ENCODE assay signal across 20 cellular contexts in the genomic region with DNA sequence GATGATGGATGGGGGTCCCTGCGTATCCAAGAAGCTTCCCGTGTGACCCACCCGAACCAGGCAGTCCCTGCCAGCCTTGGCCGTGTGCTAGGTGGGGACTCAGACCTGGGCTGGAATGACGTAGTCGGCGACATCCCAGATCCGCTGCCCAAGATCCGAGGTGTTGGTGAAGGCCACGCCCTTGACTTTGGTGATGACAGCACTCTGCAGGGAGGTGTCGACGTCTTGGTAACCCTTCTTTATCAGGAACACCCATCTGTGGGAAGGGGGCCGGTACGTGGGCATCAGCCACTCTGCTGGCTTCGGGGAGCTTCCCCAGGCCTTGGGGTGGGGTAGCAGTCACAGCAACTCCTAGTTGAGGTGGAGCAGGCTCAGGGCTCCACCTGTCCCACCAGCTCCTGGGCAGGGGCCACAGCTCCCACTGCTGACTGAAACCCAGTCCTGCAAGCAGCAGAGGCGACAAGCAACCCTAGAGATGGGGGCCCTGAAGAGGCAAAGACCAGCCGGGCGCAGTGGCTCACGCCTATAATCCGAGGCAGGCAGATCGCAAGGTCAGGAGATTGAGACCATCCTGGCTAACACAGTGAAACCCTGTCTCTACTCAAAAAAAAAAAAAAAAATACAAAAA. TPM values are rescaled to one million over a fixed set of nuclear protein-coding genes. Genes with fewer than 3 reads are reported as not detected.
DNase-seq lines count a peak whose midpoint lies in the region; ATAC-seq and TF ChIP-seq lines count a peak whose summit lies in the region.
"Had no signal": no experiment of that assay in that cellular context is flagged by ENCODE, and none has a peak within 500 bp of the region (broad histone marks: within the 10 kb centered on the region; RNA-seq: fewer than 3 reads in every experiment).

No MANE protein-coding gene starts in this region.

- peak overlapping the region; percentile 90 to 92 for H3K27ac Mint-ChIP-seq in natural killer cell treated with Interleukin-12 subunit alpha and Interleukin-12 subunit beta and Interleukin-15 and Interleukin-18, amount 100 ng/mL, for 72 hours
- H3K27ac Mint-ChIP-seq in natural killer cell = no peak overlapping the region
- H3K27ac Mint-ChIP-seq: CD4-positive, CD25-positive, alpha-beta regulatory T cell; mesothelial cell of epicardium; T-helper 2 cell treated with Interferon-gamma antibody and Interleukin-4, amounts not matched to agents 5 μg/mL and 100 μg/mL, for 36 hours had no signal

- peak overlapping the region; percentile 22; the same call in 1 of the 2 replicates for H3K4me2 ChIP-seq in OCI-LY1 (ENCODE audit: low read length)
- H3K4me2 ChIP-seq: hepatocyte had no signal

- no peak for ATAC-seq in natural killer cell treated with Interleukin-12 subunit alpha and Interleukin-12 subunit beta and Interleukin-15 and Interleukin-18, amount 100 ng/mL, for 72 hours
- ATAC-seq in natural killer cell (no peak), HG02571 (IDR thresholded peaks at IDR 0.05; ENCODE audit: unreplicated experiment) (no peak), HG03460 (IDR thresholded peaks at IDR 0.05; ENCODE audit: unreplicated experiment) (no peak), GM19328 (IDR thresholded peaks at IDR 0.05; ENCODE audit: unreplicated experiment) (no peak)
- ATAC-seq: left cardiac atrium had no signal

- no peaks in the 10 kb centered on the region for H3K27me3 Mint-ChIP-seq in natural killer cell treated with Interleukin-12 subunit alpha and Interleukin-12 subunit beta and Interleukin-15 and Interleukin-18, amount 100 ng/mL, for 72 hours
- peaks cover 0 to 8% of the 10 kb centered on the region in 2 donors for H3K27me3 Mint-ChIP-seq in natural killer cell (ENCODE audit: low read depth in 2 of 2)

- H3K36me3 Mint-ChIP-seq in natural killer cell treated with Interleukin-12 subunit alpha and Interleukin-12 subunit beta and Interleukin-15 and Interleukin-18, amount 100 ng/mL, for 72 hours = peaks cover 30% of the 10 kb centered on the region
- no peaks in the 10 kb centered on the region for H3K36me3 Mint-ChIP-seq in natural killer cell
- H3K36me3 Mint-ChIP-seq: mesothelial cell of epicardium had no signal

- H3F3A ChIP-seq in OCI-LY1 (ENCODE audit: insufficient read depth, low read length) = no peaks in the 10 kb centered on the region; the same call in 1 of the 2 replicates

- peak overlapping the region; percentile 67 for H3K4me3 Mint-ChIP-seq in natural killer cell treated with Interleukin-12 subunit alpha and Interleukin-12 subunit beta and Interleukin-15 and Interleukin-18, amount 100 ng/mL, for 72 hours
- no peak overlapping the region for H3K4me3 Mint-ChIP-seq in natural killer cell
- H3K4me3 Mint-ChIP-seq: mesothelial cell of epicardium; T-helper 2 cell treated with Interferon-gamma antibody and Interleukin-4, amounts not matched to agents 5 μg/mL and 100 μg/mL, for 36 hours had no signal

- peaks cover 23 to 40% of the 10 kb centered on the region in 2 donors for H3K4me1 Mint-ChIP-seq in natural killer cell treated with Interleukin-12 subunit alpha and Interleukin-12 subunit beta and Interleukin-15 and Interleukin-18, amount 100 ng/mL, for 72 hours (ENCODE audit: low read depth in 2 of 2)
- H3K4me1 Mint-ChIP-seq in natural killer cell = peaks cover 12 to 33% of the 10 kb centered on the region in 2 donors

- intact Hi-C loops in natural killer cell (cut with micrococcal nuclease) = loop anchor here (5.0 kb wide), 1 partner anchor 76 kb away; no protein-coding TSS in a partner anchor

- H4K20me1 ChIP-seq in OCI-LY1 (ENCODE audit: insufficient read depth, low read length) = no peaks in the 10 kb centered on the region

- TF ChIP-seq CTCF in natural killer cell (IDR thresholded peaks at IDR 0.05) = no peak
- peak; percentile 15; the same call in 1 of the 2 replicates for TF ChIP-seq CTCF in OCI-LY1 (IDR thresholded peaks at IDR 0.05; ENCODE audit: low read length)

- no peaks in the 10 kb centered on the region for H3K9me3 ChIP-seq in OCI-LY1 (ENCODE audit: low read length)
- H3K9me3 ChIP-seq: upper lobe of left lung had no signal

- no peaks in the 10 kb centered on the region for H3K9me2 ChIP-seq in OCI-LY1 (ENCODE audit: low read depth, low read length)

- H3K36me3 ChIP-seq in OCI-LY1 (ENCODE audit: insufficient read depth, low read length) = peaks cover 5% of the 10 kb centered on the region; the same call in 1 of the 2 replicates
- H3K36me3 ChIP-seq: upper lobe of left lung had no signal

- no peak overlapping the region for H3K4me3 ChIP-seq in OCI-LY1 (ENCODE audit: low read depth, low read length, poor library complexity, severe bottlenecking)
- H3K4me3 ChIP-seq: hepatocyte, upper lobe of left lung had no signal

- no peaks in the 10 kb centered on the region for H3K9me3 Mint-ChIP-seq in natural killer cell treated with Interleukin-12 subunit alpha and Interleukin-12 subunit beta and Interleukin-15 and Interleukin-18, amount 100 ng/mL, for 72 hours
- no peaks in the 10 kb centered on the region for H3K9me3 Mint-ChIP-seq in natural killer cell
- H3K9me3 Mint-ChIP-seq: CD4-positive, CD25-positive, alpha-beta regulatory T cell; mesothelial cell of epicardium; T-helper 2 cell treated with Interferon-gamma antibody and Interleukin-4, amounts not matched to agents 5 μg/mL and 100 μg/mL, for 36 hours had no signal

- H3K9ac ChIP-seq in OCI-LY1 (ENCODE audit: low read length) = no peak overlapping the region

- H3K4me1 ChIP-seq in OCI-LY1 (ENCODE audit: insufficient read depth, low read length, severe bottlenecking) = peaks cover 62% of the 10 kb centered on the region

- no peak for DNase-seq in natural killer cell treated with Interleukin-12 subunit alpha and Interleukin-12 subunit beta and Interleukin-15 and Interleukin-18, amount 100 ng/mL, for 72 hours (ENCODE audit: low spot score)
- DNase-seq in natural killer cell = no peak
- DNase-seq in iPS-NIHi11 (ENCODE audit: low spot score) = peak; percentile 43
- no peak for DNase-seq in NCI-H2171 treated with DMSO at 0.1 percent for 48 hours (lab: John Stamatoyannopoulos, UW)
- DNase-seq: activated gamma-delta T cell treated with Interleukin-2 at 50 U/mL for 16 hours; anterior cingulate cortex; CD4-positive, CD25-positive, alpha-beta regulatory T cell; DMS53; left cardiac atrium; NCI-H446 treated with DMSO at 0.1 percent for 48 hours; SHP77 treated with DMSO at 0.1 percent for 48 hours; stimulated activated naive CD4-positive, alpha-beta T cell treated with Interleukin-2 at 50 U/mL for 16 hours had no signal

- H2AFZ ChIP-seq in OCI-LY1 (ENCODE audit: low read length) = no peak overlapping the region
- H2AFZ ChIP-seq: hepatocyte had no signal

- peak overlapping the region; percentile 92 for H3K27ac ChIP-seq in OCI-LY1 (ENCODE audit: low read depth, low read length, poor library complexity, severe bottlenecking)
- H3K27ac ChIP-seq: hepatocyte, upper lobe of left lung had no signal

- no peaks in the 10 kb centered on the region for H3K27me3 ChIP-seq in OCI-LY1 (ENCODE audit: insufficient read depth, low read length)

- H3K79me2 ChIP-seq in OCI-LY1 (ENCODE audit: insufficient read depth, low read length) = peaks cover 7% of the 10 kb centered on the region; the same call in 1 of the 2 replicates
- H3K79me2 ChIP-seq: hepatocyte had no signal

RNA-seq across cellular contexts. Expression of a gene that starts 4.3 kb away (rescaled TPM):
- total RNA-seq in natural killer cell treated with Interleukin-12 subunit alpha and Interleukin-12 subunit beta and Interleukin-15 and Interleukin-18, amount 100 ng/mL, for 72 hours = 1,000 to 10,000 TPM; 2,596 to 3,366 TPM
- total RNA-seq in natural killer cell = 10 to 100 TPM in 1 of 3 donors, 1 to 10 TPM in 2; 7.8 to 15.4 (median 9.2) TPM
- total RNA-seq: hepatocyte had no signal

RNA-seq across cellular contexts. Expression of a gene that starts 23.0 kb away (rescaled TPM):
- 10 to 100 TPM; 43.7 to 56.2 TPM for total RNA-seq in natural killer cell treated with Interleukin-12 subunit alpha and Interleukin-12 subunit beta and Interleukin-15 and Interleukin-18, amount 100 ng/mL, for 72 hours
- total RNA-seq in natural killer cell = 10 to 100 TPM; 29.3 to 34.7 (median 32.1) TPM

RNA-seq across cellular contexts. Expression of a gene that starts 23.3 kb away (rescaled TPM):
- 100 to 1,000 TPM; 135 to 204 TPM for total RNA-seq in natural killer cell treated with Interleukin-12 subunit alpha and Interleukin-12 subunit beta and Interleukin-15 and Interleukin-18, amount 100 ng/mL, for 72 hours
- total RNA-seq in natural killer cell = 10 to 100 TPM; 15.1 to 17.0 (median 16.3) TPM

RNA-seq across cellular contexts. Expression of a gene that starts 32.0 kb away (rescaled TPM):
- 10 to 100 TPM; 44.2 to 64.6 TPM for total RNA-seq in natural killer cell treated with Interleukin-12 subunit alpha and Interleukin-12 subunit beta and Interleukin-15 and Interleukin-18, amount 100 ng/mL, for 72 hours
- total RNA-seq in natural killer cell = under 1 TPM; 0.33 to 0.79 (median 0.70) TPM

RNA-seq across cellular contexts. Expression of a gene that starts 55.1 kb away (rescaled TPM):
- total RNA-seq in natural killer cell treated with Interleukin-12 subunit alpha and Interleukin-12 subunit beta and Interleukin-15 and Interleukin-18, amount 100 ng/mL, for 72 hours = 10 to 100 TPM; 11.1 to 24.5 TPM
- total RNA-seq in natural killer cell = 10 to 100 TPM in 1 of 3 donors, 1 to 10 TPM in 2; 7.6 to 24.2 (median 9.6) TPM

Comparison
In these comparisons a context has a peak if more than half of its experiments do, and no peak if none do; other contexts are left out.
1. H3K27ac Mint-ChIP-seq: peak in natural killer cell treated with Interleukin-12 subunit alpha and Interleukin-12 subunit beta and Interleukin-15 and Interleukin-18, amount 100 ng/mL, for 72 hours (2 of 2); none in natural killer cell (0 of 2).
2. RNA of a gene that starts 4.3 kb away (total RNA-seq): 2,596 to 3,366 TPM in natural killer cell treated with Interleukin-12 subunit alpha and Interleukin-12 subunit beta and Interleukin-15 and Interleukin-18, amount 100 ng/mL, for 72 hours; 7.8 to 15.4 TPM in natural killer cell; every median in the first group is over 100 times any median in the second.
3. RNA of a gene that starts 23.3 kb away (total RNA-seq): 135 to 204 TPM in natural killer cell treated with Interleukin-12 subunit alpha and Interleukin-12 subunit beta and Interleukin-15 and Interleukin-18, amount 100 ng/mL, for 72 hours; 15.1 to 17.0 TPM in natural killer cell; every median in the first group is over 4 times any median in the second.